Comparison of ENCODE assay signal across 10 cellular contexts in genomic region chr3:149621218-149622005, GRCh38. TPM values are rescaled to one million over a fixed set of nuclear protein-coding genes. Genes with fewer than 3 reads are reported as not detected.
DNase-seq lines count a peak whose midpoint lies in the region; ATAC-seq and TF ChIP-seq lines count a peak whose summit lies in the region.
"Had no signal": no experiment of that assay in that cellular context is flagged by ENCODE, and none has a peak within 500 bp of the region (broad histone marks: within the 10 kb centered on the region; RNA-seq: fewer than 3 reads in every experiment).

No MANE protein-coding gene starts in this region.

- H3K4me1 Mint-ChIP-seq in activated CD4-positive, alpha-beta memory T cell treated with anti-CD3 and anti-CD28 coated beads, Interleukin-2, amount 10 ng/mL, durations not matched to agents 7 days and 5 days = peaks cover 28% of the 10 kb centered on the region
- H3K4me1 Mint-ChIP-seq: B cell had no signal

- peaks cover 8% of the 10 kb centered on the region for H3K27me3 Mint-ChIP-seq in activated CD4-positive, alpha-beta memory T cell treated with anti-CD3 and anti-CD28 coated beads, Interleukin-2, amount 10 ng/mL, durations not matched to agents 7 days and 5 days

- TF ChIP-seq CTCF in mucosa of descending colon (IDR thresholded peaks at IDR 0.05) = no peak

- CTCF ChIA-PET in activated CD4-positive, alpha-beta memory T cell treated with anti-CD3 and anti-CD28 coated beads, Interleukin-2, amount 10 ng/mL, durations not matched to agents 7 days and 5 days (lab: Charles Lee) = interaction anchor here (0.7 to 1.3 kb wide), 3 partner anchors 36 to 187 kb away, joined by 3 to 4 read pairs (median 3); partner anchors contain the start of gene WWTR1

- DNase-seq in SIG-M5 treated with dmso at 0.1 percent for 504 hours (lab: John Stamatoyannopoulos, UW; ENCODE audit: unreplicated experiment) (peak; percentile 36), SIG-M5 (lab: John Stamatoyannopoulos, UW) (no peak), mucosa of descending colon (peak in 1 of 3 donors; percentile 14), NCI-H2196 treated with DMSO at 0.1 percent for 48 hours (lab: John Stamatoyannopoulos, UW; ENCODE audit: unreplicated experiment) (no peak)
- peak; percentile 24 for DNase-seq in activated CD4-positive, alpha-beta memory T cell treated with anti-CD3 and anti-CD28 coated beads, Interleukin-2, amount 10 ng/mL, durations not matched to agents 7 days and 5 days
- DNase-seq in stimulated activated CD4-positive, alpha-beta T cell treated with anti-CD3 and anti-CD28 coated beads, Interleukin-4, amount 100 ng/mL, for 4 hours = no peak
- DNase-seq: pancreas had no signal

- no peaks in the 10 kb centered on the region for H3K36me3 ChIP-seq in mucosa of descending colon (ENCODE audit: low read depth)
- H3K36me3 ChIP-seq: pancreas had no signal

- no peaks in the 10 kb centered on the region for H3K36me3 Mint-ChIP-seq in activated CD4-positive, alpha-beta memory T cell treated with anti-CD3 and anti-CD28 coated beads, Interleukin-2, amount 10 ng/mL, durations not matched to agents 7 days and 5 days (ENCODE audit: low read depth)

- intact Hi-C loops in mucosa of descending colon (cut with DNase I, micrococcal nuclease) = no loop called here

- no peak overlapping the region for H3K4me3 ChIP-seq in mucosa of descending colon
- H3K4me3 ChIP-seq: pancreas had no signal

- no peaks in the 10 kb centered on the region for H3K9me3 ChIP-seq in mucosa of descending colon
- H3K9me3 ChIP-seq: pancreas had no signal

- H3K27ac Mint-ChIP-seq in activated CD4-positive, alpha-beta memory T cell treated with anti-CD3 and anti-CD28 coated beads, Interleukin-2, amount 10 ng/mL, durations not matched to agents 7 days and 5 days = peak overlapping the region; percentile 62
- H3K27ac Mint-ChIP-seq: B cell had no signal

- H3K9me3 Mint-ChIP-seq in activated CD4-positive, alpha-beta memory T cell treated with anti-CD3 and anti-CD28 coated beads, Interleukin-2, amount 10 ng/mL, durations not matched to agents 7 days and 5 days = no peaks in the 10 kb centered on the region

- ATAC-seq in HG03066 (IDR thresholded peaks at IDR 0.05; ENCODE audit: low read depth, unreplicated experiment) (peak; percentile 74), mucosa of descending colon (peak; percentile 31), HG03045 (IDR thresholded peaks at IDR 0.05; ENCODE audit: unreplicated experiment) (no peak)

- H3K4me1 ChIP-seq in mucosa of descending colon (ENCODE audit: low read depth) = no peaks in the 10 kb centered on the region

- no peak overlapping the region for H3K4me3 Mint-ChIP-seq in activated CD4-positive, alpha-beta memory T cell treated with anti-CD3 and anti-CD28 coated beads, Interleukin-2, amount 10 ng/mL, durations not matched to agents 7 days and 5 days
- H3K4me3 Mint-ChIP-seq: B cell had no signal

- POLR2A ChIA-PET in activated CD4-positive, alpha-beta memory T cell treated with anti-CD3 and anti-CD28 coated beads, Interleukin-2, amount 10 ng/mL, durations not matched to agents 7 days and 5 days (lab: Charles Lee) = no interaction called here

RNA-seq across cellular contexts. Expression of gene WWTR1, which starts 36.4 kb away (rescaled TPM):
- total RNA-seq in activated CD4-positive, alpha-beta memory T cell treated with anti-CD3 and anti-CD28 coated beads, Interleukin-2, amount 10 ng/mL, durations not matched to agents 7 days and 5 days = 1 to 10 TPM; 1.9 to 2.1 TPM
- 100 to 1,000 TPM in 1 of 3 donors, 10 to 100 TPM in 2; 11.6 to 217 (median 20.7) TPM for total RNA-seq in mucosa of descending colon

Comparison
In these comparisons a context has a peak if more than half of its experiments do, and no peak if none do; other contexts are left out.
1. DNase-seq: peak in SIG-M5 treated with dmso at 0.1 percent for 504 hours (single experiment) and activated CD4-positive, alpha-beta memory T cell treated with anti-CD3 and anti-CD28 coated beads, Interleukin-2, amount 10 ng/mL, durations not matched to agents 7 days and 5 days (single experiment); none in SIG-M5 (single experiment), NCI-H2196 treated with DMSO at 0.1 percent for 48 hours (single experiment) and stimulated activated CD4-positive, alpha-beta T cell treated with anti-CD3 and anti-CD28 coated beads, Interleukin-4, amount 100 ng/mL, for 4 hours (0 of 2).
2. RNA of gene WWTR1, which starts 36.4 kb away (total RNA-seq): 11.6 to 217 TPM in mucosa of descending colon; 1.9 to 2.1 TPM in activated CD4-positive, alpha-beta memory T cell treated with anti-CD3 and anti-CD28 coated beads, Interleukin-2, amount 10 ng/mL, durations not matched to agents 7 days and 5 days; every median in the first group is over 4 times any median in the second.